Comparison of ENCODE assay signal across 16 cellular contexts in genomic region chr16:1075546-1075945, GRCh38.
"Had no signal": no experiment of that assay in that cellular context is flagged by ENCODE, and none has a peak within 500 bp of the region (broad histone marks: within the 10 kb centered on the region; RNA-seq: fewer than 3 reads in every experiment).

No MANE protein-coding gene starts in this region.

- H3K27ac ChIP-seq: ascending aorta, sigmoid colon, spleen had no signal

- H3K9me3 ChIP-seq: ascending aorta, sigmoid colon, spleen had no signal

- H3K4me1 ChIP-seq: sigmoid colon, spleen had no signal

- DNase-seq: activated CD4-positive, alpha-beta T cell treated with anti-CD3 and anti-CD28 coated beads for 1 hour; activated effector memory CD4-positive, alpha-beta T cell treated with anti-CD3 and anti-CD28 coated beads, Interleukin-2, amount 50 U/mL, for 16 hours; activated T-cell treated with anti-CD3 and anti-CD28 coated beads, Interleukin-2, amount 50 U/mL, for 72 hours; cerebellar nuclear complex; cortex of kidney; erythroblast; foreskin melanocyte; hypothalamus; islet precursor cell; nucleus accumbens; sigmoid colon; spleen; stimulated activated CD8-positive, alpha-beta memory T cell treated with anti-CD3 and anti-CD28 coated beads, Interleukin-4, amount 100 ng/mL, for 48 hours; stimulated activated naive CD4-positive, alpha-beta T cell; WERI-Rb-1 had no signal

- H3K36me3 ChIP-seq: ascending aorta, sigmoid colon, spleen had no signal

- H3K4me3 ChIP-seq: ascending aorta, sigmoid colon, spleen had no signal
